ENCODE assay signal across 1 cellular context in the genomic region with DNA sequence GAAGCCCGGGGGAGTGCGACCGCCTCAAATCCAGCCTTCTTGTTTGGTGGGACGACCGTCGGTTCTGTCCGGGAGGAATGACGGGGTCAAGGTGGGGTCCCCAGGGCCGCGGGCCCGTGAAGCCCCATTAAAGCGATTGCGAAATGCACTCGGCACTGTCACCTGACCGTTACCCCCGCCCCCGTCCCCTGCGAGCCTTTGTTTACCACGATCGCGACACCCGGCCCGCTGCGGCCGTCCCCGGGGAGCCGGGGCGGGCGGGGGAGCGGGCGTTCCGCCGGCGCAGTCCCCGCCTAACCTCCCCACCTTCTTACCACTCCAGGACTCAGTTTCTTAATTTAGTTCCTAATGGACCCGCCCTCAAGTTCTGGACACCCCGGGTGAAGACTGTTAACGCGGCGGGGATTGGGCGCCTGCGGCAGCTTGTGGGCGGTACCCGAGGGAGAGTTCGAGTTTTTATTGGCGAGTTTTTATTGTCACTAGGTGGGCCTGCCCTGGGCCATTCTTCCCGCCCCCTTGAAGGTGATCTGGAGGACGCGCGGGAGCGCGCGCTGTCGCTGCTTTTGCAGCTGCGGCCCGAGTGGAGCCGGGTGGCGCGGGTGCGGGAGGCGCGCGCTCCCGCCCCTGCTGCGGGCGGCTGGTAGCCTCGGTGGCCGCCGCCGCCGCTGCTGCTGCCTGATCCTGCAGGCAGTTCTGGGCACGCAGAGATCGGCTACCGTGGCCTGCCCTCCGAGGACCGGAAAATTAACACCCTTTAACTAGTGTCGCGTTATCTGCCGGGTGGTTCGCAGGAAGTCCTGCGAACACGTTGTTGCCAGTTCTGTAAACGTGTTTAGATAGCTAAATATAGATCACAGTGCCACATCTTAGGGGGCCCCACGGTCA.
TF ChIP-seq lines count a peak whose summit lies in the region.

No MANE protein-coding gene starts in this region.

TF ChIP-seq in K562, 482 proteins besides CTCF, POLR2A, EP300 and RAD21 (continued from another document):
- TF ChIP-seq CBX1 (IDR thresholded peaks at IDR 0.05; ENCODE audit: low read depth) (0 out of 2 replicates have a peak, but pooled peaks have one; percentile 43), NR2F6 (CRISPR knock-in tag; IDR thresholded peaks at IDR 0.05) (no peak), NRF1 (conservative IDR thresholded peaks at IDR 0.05 in 1 of 2, IDR thresholded peaks at IDR 0.05 in 1 of 2) (peak; percentile 83 to 84), ARHGAP35 (IDR thresholded peaks at IDR 0.05; ENCODE audit: partially characterized antibody) (no peak), ZNF551 (CRISPR knock-in tag; IDR thresholded peaks at IDR 0.05) (no peak), CREM (IDR thresholded peaks at IDR 0.05; ENCODE audit: low read depth) (peak; percentile 21; the same call in 1 of the 2 replicates), ZNF696 (CRISPR knock-in tag; conservative IDR thresholded peaks at IDR 0.05) (no peak), DMBX1 (CRISPR knock-in tag; IDR thresholded peaks at IDR 0.05; ENCODE audit: borderline replicate concordance) (no peak; the same call in 1 of the 2 replicates), KLF1 (tag; IDR thresholded peaks at IDR 0.05) (no peak), JUN (IDR thresholded peaks at IDR 0.05; ENCODE audit: borderline replicate concordance, low read depth, low read length) (0 out of 2 replicates have a peak, but pooled peaks have one; percentile 5), JUN (CRISPR knock-in tag; IDR thresholded peaks at IDR 0.05; ENCODE audit: borderline replicate concordance) (no peak), ZNF41 (CRISPR knock-in tag; conservative IDR thresholded peaks at IDR 0.05) (no peak), ESRRA (IDR thresholded peaks at IDR 0.05; ENCODE audit: borderline replicate concordance, low read depth) (peak; percentile 99), ZKSCAN8 (CRISPR knock-in tag; IDR thresholded peaks at IDR 0.05) (no peak), XRCC3 (IDR thresholded peaks at IDR 0.05) (no peak), FOXA3 (CRISPR knock-in tag; conservative IDR thresholded peaks at IDR 0.05 in 1 of 2, IDR thresholded peaks at IDR 0.05 in 1 of 2) (no peak), GABPB1 (CRISPR knock-in tag; IDR thresholded peaks at IDR 0.05) (peak; percentile 27; the same call in 1 of the 2 replicates), NEUROD1 (IDR thresholded peaks at IDR 0.05; ENCODE audit: borderline replicate concordance, low read depth, low read length, partially characterized antibody) (peak; percentile 8), ZNF444 (CRISPR knock-in tag; IDR thresholded peaks at IDR 0.05) (no peak), ZNF311 (CRISPR knock-in tag; IDR thresholded peaks at IDR 0.05) (0 out of 2 replicates have a peak, but pooled peaks have one; percentile 16)
- TF ChIP-seq, protein P1, sequence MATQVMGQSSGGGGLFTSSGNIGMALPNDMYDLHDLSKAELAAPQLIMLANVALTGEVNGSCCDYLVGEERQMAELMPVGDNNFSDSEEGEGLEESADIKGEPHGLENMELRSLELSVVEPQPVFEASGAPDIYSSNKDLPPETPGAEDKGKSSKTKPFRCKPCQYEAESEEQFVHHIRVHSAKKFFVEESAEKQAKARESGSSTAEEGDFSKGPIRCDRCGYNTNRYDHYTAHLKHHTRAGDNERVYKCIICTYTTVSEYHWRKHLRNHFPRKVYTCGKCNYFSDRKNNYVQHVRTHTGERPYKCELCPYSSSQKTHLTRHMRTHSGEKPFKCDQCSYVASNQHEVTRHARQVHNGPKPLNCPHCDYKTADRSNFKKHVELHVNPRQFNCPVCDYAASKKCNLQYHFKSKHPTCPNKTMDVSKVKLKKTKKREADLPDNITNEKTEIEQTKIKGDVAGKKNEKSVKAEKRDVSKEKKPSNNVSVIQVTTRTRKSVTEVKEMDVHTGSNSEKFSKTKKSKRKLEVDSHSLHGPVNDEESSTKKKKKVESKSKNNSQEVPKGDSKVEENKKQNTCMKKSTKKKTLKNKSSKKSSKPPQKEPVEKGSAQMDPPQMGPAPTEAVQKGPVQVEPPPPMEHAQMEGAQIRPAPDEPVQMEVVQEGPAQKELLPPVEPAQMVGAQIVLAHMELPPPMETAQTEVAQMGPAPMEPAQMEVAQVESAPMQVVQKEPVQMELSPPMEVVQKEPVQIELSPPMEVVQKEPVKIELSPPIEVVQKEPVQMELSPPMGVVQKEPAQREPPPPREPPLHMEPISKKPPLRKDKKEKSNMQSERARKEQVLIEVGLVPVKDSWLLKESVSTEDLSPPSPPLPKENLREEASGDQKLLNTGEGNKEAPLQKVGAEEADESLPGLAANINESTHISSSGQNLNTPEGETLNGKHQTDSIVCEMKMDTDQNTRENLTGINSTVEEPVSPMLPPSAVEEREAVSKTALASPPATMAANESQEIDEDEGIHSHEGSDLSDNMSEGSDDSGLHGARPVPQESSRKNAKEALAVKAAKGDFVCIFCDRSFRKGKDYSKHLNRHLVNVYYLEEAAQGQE (CRISPR knock-in tag; IDR thresholded peaks at IDR 0.05; ENCODE audit: low read depth) = no peak
- TF ChIP-seq, protein P2, sequence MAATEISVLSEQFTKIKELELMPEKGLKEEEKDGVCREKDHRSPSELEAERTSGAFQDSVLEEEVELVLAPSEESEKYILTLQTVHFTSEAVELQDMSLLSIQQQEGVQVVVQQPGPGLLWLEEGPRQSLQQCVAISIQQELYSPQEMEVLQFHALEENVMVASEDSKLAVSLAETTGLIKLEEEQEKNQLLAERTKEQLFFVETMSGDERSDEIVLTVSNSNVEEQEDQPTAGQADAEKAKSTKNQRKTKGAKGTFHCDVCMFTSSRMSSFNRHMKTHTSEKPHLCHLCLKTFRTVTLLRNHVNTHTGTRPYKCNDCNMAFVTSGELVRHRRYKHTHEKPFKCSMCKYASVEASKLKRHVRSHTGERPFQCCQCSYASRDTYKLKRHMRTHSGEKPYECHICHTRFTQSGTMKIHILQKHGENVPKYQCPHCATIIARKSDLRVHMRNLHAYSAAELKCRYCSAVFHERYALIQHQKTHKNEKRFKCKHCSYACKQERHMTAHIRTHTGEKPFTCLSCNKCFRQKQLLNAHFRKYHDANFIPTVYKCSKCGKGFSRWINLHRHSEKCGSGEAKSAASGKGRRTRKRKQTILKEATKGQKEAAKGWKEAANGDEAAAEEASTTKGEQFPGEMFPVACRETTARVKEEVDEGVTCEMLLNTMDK (IDR thresholded peaks at IDR 0.05; ENCODE audit: borderline replicate concordance, insufficient read depth, low read depth, low read length, poor library complexity, severe bottlenecking) = no peak
- TF ChIP-seq, protein P3, sequence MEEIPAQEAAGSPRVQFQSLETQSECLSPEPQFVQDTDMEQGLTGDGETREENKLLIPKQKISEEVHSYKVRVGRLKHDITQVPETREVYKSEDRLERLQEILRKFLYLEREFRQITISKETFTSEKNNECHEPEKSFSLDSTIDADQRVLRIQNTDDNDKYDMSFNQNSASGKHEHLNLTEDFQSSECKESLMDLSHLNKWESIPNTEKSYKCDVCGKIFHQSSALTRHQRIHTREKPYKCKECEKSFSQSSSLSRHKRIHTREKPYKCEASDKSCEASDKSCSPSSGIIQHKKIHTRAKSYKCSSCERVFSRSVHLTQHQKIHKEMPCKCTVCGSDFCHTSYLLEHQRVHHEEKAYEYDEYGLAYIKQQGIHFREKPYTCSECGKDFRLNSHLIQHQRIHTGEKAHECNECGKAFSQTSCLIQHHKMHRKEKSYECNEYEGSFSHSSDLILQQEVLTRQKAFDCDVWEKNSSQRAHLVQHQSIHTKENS (CRISPR knock-in tag; IDR thresholded peaks at IDR 0.05) = no peak
- TF ChIP-seq, protein P4, sequence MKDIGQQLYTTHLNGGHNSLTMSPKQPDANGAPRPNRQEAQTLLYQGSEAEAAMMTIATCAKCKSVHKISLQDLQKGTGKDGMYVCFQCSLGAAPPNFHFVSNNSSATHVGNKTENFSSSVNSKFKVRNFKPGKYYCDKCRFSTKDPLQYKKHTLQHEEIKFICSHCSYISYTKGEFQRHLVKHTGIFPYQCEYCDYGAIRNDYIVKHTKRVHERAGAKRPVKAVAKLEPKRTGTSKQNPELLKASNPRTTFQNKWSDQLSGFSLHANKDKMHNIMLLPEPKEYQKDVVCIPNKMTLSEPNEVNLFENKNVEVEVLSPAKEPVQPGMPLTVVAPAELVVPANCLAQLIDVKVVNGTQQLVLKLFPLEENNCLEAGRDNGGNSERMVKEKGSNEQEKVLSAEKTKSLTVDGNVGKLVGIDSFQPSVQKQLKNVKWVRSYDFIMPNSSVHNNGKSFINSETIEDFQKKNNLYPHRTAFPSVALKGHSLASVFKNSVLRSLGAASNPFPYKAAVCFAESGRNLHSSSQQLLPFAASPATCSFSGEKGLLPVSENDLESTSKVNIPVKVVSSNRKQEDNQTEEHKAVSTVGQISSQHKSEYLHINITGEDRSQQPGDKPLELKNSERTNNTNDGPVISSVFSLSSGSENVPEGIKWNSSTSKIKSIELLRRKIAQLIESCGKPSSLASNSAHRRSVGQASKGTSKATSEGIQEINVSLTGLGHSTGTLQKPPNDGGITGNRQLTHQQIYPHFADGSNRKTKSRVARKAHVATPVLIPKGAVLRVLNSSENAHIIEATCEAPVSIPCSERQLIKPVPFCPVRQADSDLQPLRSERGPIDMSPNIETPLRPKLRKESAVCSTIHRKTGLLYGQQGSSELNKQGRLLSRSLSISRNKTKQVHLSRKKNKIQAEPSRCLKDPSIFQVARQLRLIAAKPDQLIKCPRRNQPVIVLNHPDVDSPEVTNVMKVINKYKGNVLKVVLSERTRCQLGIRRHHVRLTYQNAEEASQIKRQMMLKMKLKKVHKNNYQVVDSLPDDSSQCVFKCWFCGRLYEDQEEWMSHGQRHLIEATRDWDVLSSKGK (CRISPR knock-in tag; IDR thresholded peaks at IDR 0.05) = no peak
- TF ChIP-seq, protein P5, sequence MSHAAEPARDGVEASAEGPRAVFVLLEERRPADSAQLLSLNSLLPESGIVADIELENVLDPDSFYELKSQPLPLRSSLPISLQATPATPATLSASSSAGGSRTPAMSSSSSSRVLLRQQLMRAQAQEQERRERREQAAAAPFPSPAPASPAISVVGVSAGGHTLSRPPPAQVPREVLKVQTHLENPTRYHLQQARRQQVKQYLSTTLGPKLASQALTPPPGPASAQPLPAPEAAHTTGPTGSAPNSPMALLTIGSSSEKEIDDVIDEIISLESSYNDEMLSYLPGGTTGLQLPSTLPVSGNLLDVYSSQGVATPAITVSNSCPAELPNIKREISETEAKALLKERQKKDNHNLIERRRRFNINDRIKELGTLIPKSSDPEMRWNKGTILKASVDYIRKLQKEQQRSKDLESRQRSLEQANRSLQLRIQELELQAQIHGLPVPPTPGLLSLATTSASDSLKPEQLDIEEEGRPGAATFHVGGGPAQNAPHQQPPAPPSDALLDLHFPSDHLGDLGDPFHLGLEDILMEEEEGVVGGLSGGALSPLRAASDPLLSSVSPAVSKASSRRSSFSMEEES (CRISPR knock-in tag; IDR thresholded peaks at IDR 0.05) = peak; percentile 51
- TF ChIP-seq, protein P6, sequence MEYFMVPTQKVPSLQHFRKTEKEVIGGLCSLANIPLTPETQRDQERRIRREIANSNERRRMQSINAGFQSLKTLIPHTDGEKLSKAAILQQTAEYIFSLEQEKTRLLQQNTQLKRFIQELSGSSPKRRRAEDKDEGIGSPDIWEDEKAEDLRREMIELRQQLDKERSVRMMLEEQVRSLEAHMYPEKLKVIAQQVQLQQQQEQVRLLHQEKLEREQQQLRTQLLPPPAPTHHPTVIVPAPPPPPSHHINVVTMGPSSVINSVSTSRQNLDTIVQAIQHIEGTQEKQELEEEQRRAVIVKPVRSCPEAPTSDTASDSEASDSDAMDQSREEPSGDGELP (CRISPR knock-in tag; IDR thresholded peaks at IDR 0.05; ENCODE audit: borderline replicate concordance) = peak; percentile 52; the same call in 1 of the 2 replicates
